Comparison of ENCODE assay signal across 11 cellular contexts in the genomic region with DNA sequence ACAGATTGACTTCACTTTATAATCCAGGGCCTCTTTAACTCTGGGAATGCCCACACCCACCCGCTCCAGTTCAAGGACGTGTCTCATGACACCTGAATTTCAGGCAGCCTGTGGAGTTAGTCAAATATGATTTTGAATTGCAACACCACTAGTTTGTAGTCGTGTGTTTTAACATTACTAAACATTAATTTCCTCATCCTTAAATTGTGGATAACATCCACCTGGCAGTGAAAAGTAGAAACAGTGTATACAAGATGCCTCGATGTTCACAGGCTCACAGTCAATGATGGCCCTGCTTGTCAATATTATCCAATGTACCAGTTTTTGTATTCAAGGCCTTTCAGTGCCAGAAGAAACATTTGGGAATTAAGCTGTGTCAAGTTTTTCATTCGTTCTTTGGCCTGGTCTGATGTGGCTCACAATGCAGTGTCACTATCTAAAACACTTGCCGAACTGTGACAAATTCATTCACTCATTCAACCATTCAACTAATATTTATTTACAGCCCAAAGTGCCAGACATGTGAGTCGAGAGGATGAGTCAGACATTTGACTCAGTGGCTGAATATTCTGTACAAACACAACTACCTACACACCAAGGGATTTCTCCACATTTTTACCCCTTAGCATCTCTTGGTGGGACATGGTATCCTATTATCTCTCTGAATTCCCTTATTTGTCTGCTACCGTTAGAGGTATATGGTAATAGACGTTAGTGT. TPM values are rescaled to one million over a fixed set of nuclear protein-coding genes. Genes with fewer than 3 reads are reported as not detected.
DNase-seq lines count a peak whose midpoint lies in the region; ATAC-seq and TF ChIP-seq lines count a peak whose summit lies in the region.
"Had no signal": no experiment of that assay in that cellular context is flagged by ENCODE, and none has a peak within 500 bp of the region (broad histone marks: within the 10 kb centered on the region; RNA-seq: fewer than 3 reads in every experiment).

No MANE protein-coding gene starts in this region.

- no peaks in the 10 kb centered on the region for H3K9me3 ChIP-seq in body of pancreas
- H3K9me3 ChIP-seq in liver (ENCODE audit: control insufficient read depth in 4 of 4, low read length in 3 of 4) = no peaks in the 10 kb centered on the region
- H3K9me3 ChIP-seq: HAP-1 had no signal

- WGBS in body of pancreas, 2 donors = 30 to 33% methylated on average over 9 of the region's 9 CpGs
- 27% methylated on average over 9 of the region's 9 CpGs for WGBS in liver

- H3K9ac ChIP-seq in liver (ENCODE audit: low read depth in 1 of 2, low read length in 2 of 2) = no peak overlapping the region

- no peaks in the 10 kb centered on the region for H3K27me3 ChIP-seq in body of pancreas
- H3K27me3 ChIP-seq in liver (ENCODE audit: control insufficient read depth in 4 of 4, insufficient read depth in 4 of 4, low read length in 3 of 4) = no peaks in the 10 kb centered on the region

- intact Hi-C loops in body of pancreas (cut with DNase I) = no loop called here

- TF ChIP-seq CTCF in AG10803 (conservative IDR thresholded peaks at IDR 0.05; ENCODE audit: low read length) (no peak), body of pancreas (IDR thresholded peaks at IDR 0.05) (no peak), liver (IDR thresholded peaks at IDR 0.05; ENCODE audit: low read depth, low read length, missing input control) (no peak)

- ATAC-seq in body of pancreas = peak; percentile 37
- ATAC-seq in GM21786 (IDR thresholded peaks at IDR 0.05; ENCODE audit: unreplicated experiment) = no peak
- no peak for ATAC-seq in GM18873 (IDR thresholded peaks at IDR 0.05; ENCODE audit: low FRiP score, unreplicated experiment)

- TF ChIP-seq POLR2A in body of pancreas (IDR thresholded peaks at IDR 0.05) = no peak

- TF ChIP-seq RAD21 in liver (IDR thresholded peaks at IDR 0.05) = peak; percentile 26 to 40

- DNase-seq in AG10803 (ENCODE audit: low read depth) = peak; percentile 55
- peak; percentile 49 for DNase-seq in LoVo (ENCODE audit: low spot score)
- peak in 2 of 4 donors; percentile 6 to 15 for DNase-seq in body of pancreas
- no peak for DNase-seq in NCI-H128 (lab: John Stamatoyannopoulos, UW; ENCODE audit: unreplicated experiment)
- DNase-seq in effector CD8-positive, alpha-beta T cell (lab: John Stamatoyannopoulos, UW) = no peak
- DNase-seq: NCI-H2171, occipital lobe had no signal

- peaks cover 9% of the 10 kb centered on the region for H3K4me1 ChIP-seq in body of pancreas
- H3K4me1 ChIP-seq in liver (ENCODE audit: control insufficient read depth in 4 of 4, insufficient read depth in 4 of 4, low read length in 3 of 4) = peaks cover 13 to 16% (median 15%) of the 10 kb centered on the region in 4 donors
- H3K4me1 ChIP-seq: HAP-1 had no signal

- H3K36me3 ChIP-seq in body of pancreas (replicated peaks in 1 of 2; ENCODE audit: insufficient read depth in 1 of 2, low read depth in 2 of 2) (no peaks in the 10 kb centered on the region), liver (ENCODE audit: control insufficient read depth in 4 of 4, insufficient read depth in 3 of 4, low read depth in 1 of 4, low read length in 3 of 4) (no peaks in the 10 kb centered on the region)
- H3K36me3 ChIP-seq: HAP-1 had no signal

- H3K27ac ChIP-seq in body of pancreas (no peak overlapping the region), liver (ENCODE audit: low read depth in 1 of 2, low read length in 2 of 2) (peak overlapping the region; percentile 61 to 88)

- H3K4me3 ChIP-seq in AG10803 (ENCODE audit: low read length) (no peak overlapping the region), body of pancreas (no peak overlapping the region), liver (ENCODE audit: low read depth in 1 of 3, low read length in 3 of 3) (no peak overlapping the region)
- H3K4me3 ChIP-seq: HAP-1 had no signal

TF ChIP-seq in liver, 16 proteins besides CTCF, POLR2A, EP300 and RAD21:
- TF ChIP-seq, protein P1, sequence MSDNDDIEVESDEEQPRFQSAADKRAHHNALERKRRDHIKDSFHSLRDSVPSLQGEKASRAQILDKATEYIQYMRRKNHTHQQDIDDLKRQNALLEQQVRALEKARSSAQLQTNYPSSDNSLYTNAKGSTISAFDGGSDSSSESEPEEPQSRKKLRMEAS (IDR thresholded peaks at IDR 0.05) = peak; percentile 80
- peak; percentile 81 for TF ChIP-seq SP1 (IDR thresholded peaks at IDR 0.05)
- TF ChIP-seq GABPA (IDR thresholded peaks at IDR 0.05 in 1 of 2, conservative IDR thresholded peaks at IDR 0.05 in 1 of 2) = peak in 1 of 2 donors; percentile 41
- TF ChIP-seq FOXA1 (IDR thresholded peaks at IDR 0.05) = no peak
- TF ChIP-seq, protein P2, sequence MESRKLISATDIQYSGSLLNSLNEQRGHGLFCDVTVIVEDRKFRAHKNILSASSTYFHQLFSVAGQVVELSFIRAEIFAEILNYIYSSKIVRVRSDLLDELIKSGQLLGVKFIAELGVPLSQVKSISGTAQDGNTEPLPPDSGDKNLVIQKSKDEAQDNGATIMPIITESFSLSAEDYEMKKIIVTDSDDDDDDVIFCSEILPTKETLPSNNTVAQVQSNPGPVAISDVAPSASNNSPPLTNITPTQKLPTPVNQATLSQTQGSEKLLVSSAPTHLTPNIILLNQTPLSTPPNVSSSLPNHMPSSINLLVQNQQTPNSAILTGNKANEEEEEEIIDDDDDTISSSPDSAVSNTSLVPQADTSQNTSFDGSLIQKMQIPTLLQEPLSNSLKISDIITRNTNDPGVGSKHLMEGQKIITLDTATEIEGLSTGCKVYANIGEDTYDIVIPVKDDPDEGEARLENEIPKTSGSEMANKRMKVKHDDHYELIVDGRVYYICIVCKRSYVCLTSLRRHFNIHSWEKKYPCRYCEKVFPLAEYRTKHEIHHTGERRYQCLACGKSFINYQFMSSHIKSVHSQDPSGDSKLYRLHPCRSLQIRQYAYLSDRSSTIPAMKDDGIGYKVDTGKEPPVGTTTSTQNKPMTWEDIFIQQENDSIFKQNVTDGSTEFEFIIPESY (IDR thresholded peaks at IDR 0.05) = peak; percentile 68
- TF ChIP-seq, protein P3, sequence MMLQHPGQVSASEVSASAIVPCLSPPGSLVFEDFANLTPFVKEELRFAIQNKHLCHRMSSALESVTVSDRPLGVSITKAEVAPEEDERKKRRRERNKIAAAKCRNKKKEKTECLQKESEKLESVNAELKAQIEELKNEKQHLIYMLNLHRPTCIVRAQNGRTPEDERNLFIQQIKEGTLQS (IDR thresholded peaks at IDR 0.05) = no peak
- no peak for TF ChIP-seq TAF1 (conservative IDR thresholded peaks at IDR 0.05)
- peak; percentile 50 for TF ChIP-seq FOXA2 (IDR thresholded peaks at IDR 0.05)
- TF ChIP-seq HNF4A (conservative IDR thresholded peaks at IDR 0.05) = peak; percentile 70 to 84
- TF ChIP-seq EGR1 (IDR thresholded peaks at IDR 0.05; ENCODE audit: low read depth in 2 of 2) = peak in 1 of 2 donors; percentile 63
- TF ChIP-seq JUND (IDR thresholded peaks at IDR 0.05) = peak in 1 of 2 donors; percentile 47
- peak; percentile 88 to 95 for TF ChIP-seq RXRA (IDR thresholded peaks at IDR 0.05)
- peak; percentile 55 for TF ChIP-seq YY1 (IDR thresholded peaks at IDR 0.05)

RNA-seq across cellular contexts. Expression of a gene that starts 1.4 kb away (rescaled TPM):
- total RNA-seq in body of pancreas = under 1 TPM in 1 of 2 donors, not detected in 1; 0.26 TPM
- 1 to 10 TPM in 1 of 2 donors, not detected in 1; 2.2 TPM for total RNA-seq in liver
- polyA plus RNA-seq in liver = under 1 TPM in 1 of 2 donors, not detected in 1; 0.33 TPM
- total RNA-seq: occipital lobe had no signal

RNA-seq across cellular contexts. Expression of a gene that starts 43.5 kb away (rescaled TPM):
- total RNA-seq in body of pancreas (10 to 100 TPM; 32.6 to 50.8 TPM), liver (10 to 100 TPM; 71.9 to 84.2 TPM)
- polyA plus RNA-seq in liver = 10 to 100 TPM; 42.7 to 50.9 TPM

RNA-seq across cellular contexts. Expression of a gene that starts 43.9 kb away (rescaled TPM):
- total RNA-seq in body of pancreas (10 to 100 TPM; 45.7 to 46.5 TPM), liver (100 to 1,000 TPM; 219 to 252 TPM)
- polyA plus RNA-seq in liver = 100 to 1,000 TPM; 169 to 188 TPM

RNA-seq across cellular contexts. Expression of a gene that starts 47.7 kb away (rescaled TPM):
- total RNA-seq in body of pancreas (not detected), liver (not detected)
- polyA plus RNA-seq in liver = not detected
- total RNA-seq: occipital lobe had no signal

Comparison
In these comparisons a context has a peak if more than half of its experiments do, and no peak if none do; other contexts are left out.
1. DNase-seq: peak in AG10803 (single experiment) and LoVo (single experiment); none in NCI-H128 (single experiment) and effector CD8-positive, alpha-beta T cell (single experiment).
2. H3K27ac ChIP-seq: peak in liver (2 of 2); none in body of pancreas (0 of 4).
3. RNA of a gene that starts 43.9 kb away (total RNA-seq): 219 to 252 TPM in liver; 45.7 to 46.5 TPM in body of pancreas; every median in the first group is over 4 times any median in the second.